20 cellular contexts compared by ENCODE assay signal in the genomic region with DNA sequence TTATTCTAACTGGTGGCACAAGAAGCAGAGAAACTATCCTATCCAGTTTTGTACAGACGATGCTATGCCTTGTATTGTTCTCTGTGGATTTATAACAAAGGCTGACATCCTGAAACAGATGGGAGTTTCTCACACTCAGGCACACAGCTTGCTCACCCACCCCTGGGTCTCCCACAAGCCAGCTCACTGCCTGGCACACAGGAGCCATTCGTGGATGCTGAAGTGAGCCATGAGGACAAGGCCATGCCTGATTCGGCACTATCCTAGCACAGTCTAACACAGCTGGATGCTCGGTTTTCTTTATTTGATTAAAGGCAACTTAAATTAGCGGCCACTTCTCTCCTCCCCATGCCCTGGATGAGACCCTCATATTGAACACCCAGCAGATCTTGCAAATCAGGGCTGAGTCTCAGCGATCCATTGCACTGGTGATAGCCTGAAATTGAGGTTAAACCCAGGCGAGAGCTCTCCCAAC. TPM values are rescaled to one million over a fixed set of nuclear protein-coding genes. Genes with fewer than 3 reads are reported as not detected.
DNase-seq lines count a peak whose midpoint lies in the region; ATAC-seq and TF ChIP-seq lines count a peak whose summit lies in the region.
"Had no signal": no experiment of that assay in that cellular context is flagged by ENCODE, and none has a peak within 500 bp of the region (broad histone marks: within the 10 kb centered on the region; RNA-seq: fewer than 3 reads in every experiment).

No MANE protein-coding gene starts in this region.

- H3K36me3 Mint-ChIP-seq in activated naive CD4-positive, alpha-beta T cell treated with anti-CD3 and anti-CD28 coated beads for 36 hours (ENCODE audit: low read depth) = no peaks in the 10 kb centered on the region
- no peaks in the 10 kb centered on the region for H3K36me3 Mint-ChIP-seq in T-helper 17 cell (ENCODE audit: low read depth)
- no peaks in the 10 kb centered on the region for H3K36me3 Mint-ChIP-seq in stimulated activated memory B cell treated with anti-CD40 and anti-IgM and Interleukin-4, amounts not matched to agents 10 μg/mL and 1 μg/mL and 100 μg/mL, for 72 hours

- TF ChIP-seq CTCF in GM10266 (IDR thresholded peaks at IDR 0.05; ENCODE audit: control insufficient read depth, insufficient read depth, low read depth, missing control alignments) = no peak

- CTCF ChIA-PET in activated naive CD4-positive, alpha-beta T cell treated with anti-CD3 and anti-CD28 coated beads for 36 hours (lab: Charles Lee) = interaction anchor here (0.7 to 10.2 kb wide), 12 partner anchors 10 to 244 kb away, joined by 3 to 230 read pairs (median 13); a partner anchor contains a TSS

- H3K4me1 Mint-ChIP-seq in activated naive CD4-positive, alpha-beta T cell treated with anti-CD3 and anti-CD28 coated beads for 36 hours (ENCODE audit: low read depth) = peaks cover 59% of the 10 kb centered on the region
- H3K4me1 Mint-ChIP-seq in T-helper 17 cell = peaks cover 57% of the 10 kb centered on the region
- H3K4me1 Mint-ChIP-seq in stimulated activated memory B cell treated with anti-CD40 and anti-IgM and Interleukin-4, amounts not matched to agents 10 μg/mL and 1 μg/mL and 100 μg/mL, for 72 hours = peaks cover 58% of the 10 kb centered on the region

- peak overlapping the region; percentile 74 for H3K27ac ChIP-seq in effector memory CD4-positive, alpha-beta T cell (ENCODE audit: insufficient read depth, low read length, poor library complexity, severe bottlenecking)
- H3K27ac ChIP-seq: colonic mucosa, epithelial cell of prostate, ovary, testis had no signal

- H3K27me3 ChIP-seq in effector memory CD4-positive, alpha-beta T cell (replicated peaks; ENCODE audit: control insufficient read depth, insufficient read depth, low read length, poor library complexity, severe bottlenecking) = no peaks in the 10 kb centered on the region
- H3K27me3 ChIP-seq: colonic mucosa, ovary, testis had no signal

- intact Hi-C loops in activated naive CD4-positive, alpha-beta T cell treated with anti-CD3 and anti-CD28 coated beads for 36 hours (cut with micrococcal nuclease) = loop anchor here (1.0 to 10.0 kb wide), 3 partner anchors 49 to 626 kb away; no protein-coding TSS in a partner anchor

- no peaks in the 10 kb centered on the region for H3K9me3 ChIP-seq in T-helper 17 cell (ENCODE audit: control insufficient read depth, low read length, poor library complexity, severe bottlenecking)
- H3K9me3 ChIP-seq in effector memory CD4-positive, alpha-beta T cell (ENCODE audit: control insufficient read depth, low read length) = no peaks in the 10 kb centered on the region
- H3K9me3 ChIP-seq: colonic mucosa, ovary, testis had no signal

- TF ChIP-seq POLR2A in GM18505 (IDR thresholded peaks at IDR 0.05; ENCODE audit: borderline replicate concordance, extremely low read depth, insufficient read depth, insufficient read length) = no peak

- no peaks in the 10 kb centered on the region for H3K36me3 ChIP-seq in effector memory CD4-positive, alpha-beta T cell (ENCODE audit: control insufficient read depth, insufficient read depth, low read length)
- H3K36me3 ChIP-seq: colonic mucosa, ovary had no signal

- H3K27ac Mint-ChIP-seq in activated naive CD4-positive, alpha-beta T cell treated with anti-CD3 and anti-CD28 coated beads for 36 hours = peak overlapping the region; percentile 61
- H3K27ac Mint-ChIP-seq in T-helper 17 cell = peak overlapping the region; percentile 98
- peak overlapping the region; percentile 82 for H3K27ac Mint-ChIP-seq in stimulated activated memory B cell treated with anti-CD40 and anti-IgM and Interleukin-4, amounts not matched to agents 10 μg/mL and 1 μg/mL and 100 μg/mL, for 72 hours

- no peaks in the 10 kb centered on the region for H3K27me3 Mint-ChIP-seq in activated naive CD4-positive, alpha-beta T cell treated with anti-CD3 and anti-CD28 coated beads for 36 hours (ENCODE audit: low read depth)
- H3K27me3 Mint-ChIP-seq in T-helper 17 cell = peaks cover 8% of the 10 kb centered on the region
- H3K27me3 Mint-ChIP-seq in stimulated activated memory B cell treated with anti-CD40 and anti-IgM and Interleukin-4, amounts not matched to agents 10 μg/mL and 1 μg/mL and 100 μg/mL, for 72 hours = peaks cover 8% of the 10 kb centered on the region

- H3K9me3 Mint-ChIP-seq in activated naive CD4-positive, alpha-beta T cell treated with anti-CD3 and anti-CD28 coated beads for 36 hours = no peaks in the 10 kb centered on the region
- no peaks in the 10 kb centered on the region for H3K9me3 Mint-ChIP-seq in stimulated activated memory B cell treated with anti-CD40 and anti-IgM and Interleukin-4, amounts not matched to agents 10 μg/mL and 1 μg/mL and 100 μg/mL, for 72 hours

- peak; percentile 20 for DNase-seq in activated naive CD4-positive, alpha-beta T cell treated with anti-CD3 and anti-CD28 coated beads for 36 hours
- no peak for DNase-seq in activated naive CD4-positive, alpha-beta T cell treated with Interleukin-2 at 50 U/mL for 16 hours
- no peak for DNase-seq in T-helper 17 cell
- no peak for DNase-seq in effector memory CD4-positive, alpha-beta T cell
- DNase-seq in GM10266 (ENCODE audit: extremely low spot score) = no peak
- DNase-seq in midbrain (lab: John Stamatoyannopoulos, UW) = no peak
- DNase-seq: activated gamma-delta T cell, colonic mucosa, GDM1, NCI-H1694 treated with DMSO at 0.1 percent for 48 hours, NCI-H446, ovary, testis had no signal

- H3K4me3 Mint-ChIP-seq in activated naive CD4-positive, alpha-beta T cell treated with anti-CD3 and anti-CD28 coated beads for 36 hours = no peak overlapping the region
- H3K4me3 Mint-ChIP-seq in T-helper 17 cell = peak overlapping the region; percentile 85
- no peak overlapping the region for H3K4me3 Mint-ChIP-seq in stimulated activated memory B cell treated with anti-CD40 and anti-IgM and Interleukin-4, amounts not matched to agents 10 μg/mL and 1 μg/mL and 100 μg/mL, for 72 hours

- peaks cover 67% of the 10 kb centered on the region for H3K4me1 ChIP-seq in effector memory CD4-positive, alpha-beta T cell (ENCODE audit: control insufficient read depth, insufficient read depth, low read length, poor library complexity, severe bottlenecking)
- H3K4me1 ChIP-seq: colonic mucosa, testis had no signal

- H3K4me3 ChIP-seq in effector memory CD4-positive, alpha-beta T cell (ENCODE audit: insufficient read depth, low read depth, low read length, poor library complexity, severe bottlenecking) = no peak overlapping the region
- H3K4me3 ChIP-seq: colonic mucosa, ovary, testis had no signal

- ATAC-seq in T-helper 17 cell (no peak), GM18505 (IDR thresholded peaks at IDR 0.05; ENCODE audit: unreplicated experiment) (no peak)
- no peak for ATAC-seq in stimulated activated memory B cell treated with anti-CD40 and anti-IgM and Interleukin-4, amounts not matched to agents 10 μg/mL and 1 μg/mL and 100 μg/mL, for 72 hours
- ATAC-seq: Right ventricle myocardium inferior had no signal

RNA-seq across cellular contexts. Expression of a gene that starts 25.7 kb away (rescaled TPM):
- total RNA-seq in activated naive CD4-positive, alpha-beta T cell treated with anti-CD3 and anti-CD28 coated beads for 36 hours = not detected
- not detected for total RNA-seq in T-helper 17 cell
- total RNA-seq: frontal cortex; M059J; Right ventricle myocardium inferior; T-helper 2 cell treated with Interferon-gamma antibody and Interleukin-4, amounts not matched to agents 100 ng/mL and 5 ng/mL, for 36 hours had no signal

RNA-seq across cellular contexts. Expression of a gene that starts 35.6 kb away (rescaled TPM):
- not detected for total RNA-seq in activated naive CD4-positive, alpha-beta T cell treated with anti-CD3 and anti-CD28 coated beads for 36 hours
- total RNA-seq in T-helper 17 cell = under 1 TPM; 0.13 to 0.30 TPM
- total RNA-seq: colonic mucosa, frontal cortex, M059J, ovary, Right ventricle myocardium inferior had no signal
